In the genomic region with DNA sequence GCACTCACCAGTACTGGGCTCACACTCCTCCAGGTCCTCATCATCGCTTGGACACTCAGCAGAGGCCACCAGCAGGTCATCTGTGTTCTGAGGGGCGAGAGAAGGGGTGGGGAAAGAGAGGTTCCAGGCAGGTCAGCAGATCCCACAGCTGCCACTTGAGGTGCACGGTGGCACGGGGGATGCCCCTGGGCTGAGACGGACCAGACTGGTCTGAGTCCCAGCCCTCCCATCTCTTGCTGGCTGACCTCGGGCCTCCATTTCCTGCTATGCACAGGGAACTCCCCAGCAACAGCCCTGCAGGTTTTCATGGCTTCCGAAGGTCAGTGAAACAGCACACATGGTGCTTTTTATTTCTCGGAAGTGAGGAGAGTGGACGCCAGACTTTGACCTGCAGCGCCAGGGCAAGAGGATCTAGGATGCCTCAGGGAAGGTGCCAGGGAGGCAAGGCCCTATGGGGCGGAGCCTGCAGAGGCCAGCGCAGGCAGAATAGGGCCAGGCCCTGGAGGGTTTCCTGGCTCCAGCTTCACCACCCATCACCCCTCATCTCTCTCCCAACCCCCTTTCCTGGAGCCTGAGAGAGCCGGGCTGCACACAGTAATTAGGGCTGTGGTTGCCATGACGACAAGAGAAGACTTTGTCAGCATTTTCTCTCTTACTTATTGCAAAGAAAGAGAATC, we compare ENCODE assay signal across 10 cellular contexts. TPM values are rescaled to one million over a fixed set of nuclear protein-coding genes. Genes with fewer than 3 reads are reported as not detected.
DNase-seq lines count a peak whose midpoint lies in the region; ATAC-seq and TF ChIP-seq lines count a peak whose summit lies in the region.
"Had no signal": no experiment of that assay in that cellular context is flagged by ENCODE, and none has a peak within 500 bp of the region (broad histone marks: within the 10 kb centered on the region; RNA-seq: fewer than 3 reads in every experiment).

No MANE protein-coding gene starts in this region.

- TF ChIP-seq CTCF in fibroblast of the aortic adventitia (IDR thresholded peaks at IDR 0.05; ENCODE audit: insufficient read depth, low read length) (no peak), ovary (IDR thresholded peaks at IDR 0.05) (no peak)

- no peaks in the 10 kb centered on the region for H3K27me3 ChIP-seq in ovary

- WGBS in ovary, 3 donors: 13 to 23% (median 18%) methylated on average over 14 of the region's 14 CpGs

- no peak for TF ChIP-seq POLR2A in ovary (IDR thresholded peaks at IDR 0.05)

- H3K4me1 ChIP-seq in ovary (ENCODE audit: insufficient read depth): peaks cover 35% of the 10 kb centered on the region

- H3K4me3 ChIP-seq in fibroblast of the aortic adventitia (ENCODE audit: low read depth, low read length): no peak overlapping the region
- H3K4me3 ChIP-seq in ovary: no peak overlapping the region

- intact Hi-C loops in ovary (cut with DNase I): no loop called here

- peak; percentile 45 for TF ChIP-seq EP300 in ovary (IDR thresholded peaks at IDR 0.05)

- H3K36me3 ChIP-seq in ovary: no peaks in the 10 kb centered on the region

- ATAC-seq in HG03354 (IDR thresholded peaks at IDR 0.05; ENCODE audit: poor library complexity, severe bottlenecking, unreplicated experiment): no peak
- no peak for ATAC-seq in HG03045 (IDR thresholded peaks at IDR 0.05; ENCODE audit: unreplicated experiment)
- no peak for ATAC-seq in HG02852 (IDR thresholded peaks at IDR 0.05; ENCODE audit: unreplicated experiment)
- ATAC-seq: effector memory CD8-positive, alpha-beta T cell had no signal

- in situ Hi-C loops in G401 (cut with HindIII; ENCODE audit: low sequenced_read_pairs): no loop called here

- H3K27ac ChIP-seq in ovary: peak overlapping the region; percentile 88 to 91

- DNase-seq in G401 (ENCODE audit: low spot score) (peak; percentile 45), NCI-H2227 treated with DMSO at 0.1 percent for 48 hours (lab: John Stamatoyannopoulos, UW) (peak; percentile 94), fibroblast of the aortic adventitia (ENCODE audit: low read depth) (peak; percentile 13), ovary (peak; percentile 68 to 83 (median 71))
- DNase-seq in activated CD4-positive, alpha-beta T cell treated with anti-CD3 and anti-CD28 coated beads, Interleukin-2, amount 50 U/mL, for 1 hour: no peak
- DNase-seq: effector memory CD8-positive, alpha-beta T cell; NCI-H526 had no signal

- H3K9me3 ChIP-seq in ovary: no peaks in the 10 kb centered on the region

RNA-seq across cellular contexts. Expression of a gene that starts 29.4 kb away (rescaled TPM):
- total RNA-seq in G401 (2014; rRNA removed; shearing (Covaris generic)): not detected in 2 replicates
- not detected in 2 replicates for total RNA-seq in fibroblast of the aortic adventitia (ENCODE audit: low replicate concordance)
- total RNA-seq in ovary: not detected
- not detected for polyA plus RNA-seq in ovary
